ENCODE assay signal across 8 cellular contexts in genomic region chr12:106303202-106303820, GRCh38. TPM values are rescaled to one million over a fixed set of nuclear protein-coding genes. Genes with fewer than 3 reads are reported as not detected.
A peak's percentile ranks its signal among the peaks of the same experiment; 100 is the strongest.
DNase-seq lines count a peak whose midpoint lies in the region; ATAC-seq, FAIRE-seq and TF ChIP-seq lines count a peak whose summit lies in the region.

No MANE protein-coding gene starts in this region.

- no peaks in the 10 kb centered on the region for H4K20me1 ChIP-seq in DND-41 (ENCODE audit: insufficient read depth, low read length)
- no peaks in the 10 kb centered on the region for H4K20me1 ChIP-seq in H1 (replicated peaks in 1 of 2; ENCODE audit: control insufficient read depth in 1 of 2, insufficient read depth in 2 of 2, low read length in 2 of 2)

- no peak for TF ChIP-seq RAD21 in H1 (IDR thresholded peaks at IDR 0.05 in 1 of 2, conservative IDR thresholded peaks at IDR 0.05 in 1 of 2; ENCODE audit: low read depth in 2 of 2, low read length in 2 of 2)

- no peak overlapping the region for H3K14ac ChIP-seq in H1 (ENCODE audit: insufficient read length)

- H4K5ac ChIP-seq in H1 (ENCODE audit: insufficient read length, low read depth, low read length), result no peak overlapping the region
- no peak overlapping the region for H4K5ac ChIP-seq in mesendoderm (ENCODE audit: low read length)

- H3K9me3 ChIP-seq in DND-41 (ENCODE audit: insufficient read depth, low read length, severe bottlenecking) (no peaks in the 10 kb centered on the region), H1 (ENCODE audit: insufficient read depth in 2 of 2, low read depth in 1 of 2, low read length in 1 of 2) (no peaks in the 10 kb centered on the region)

- no peak overlapping the region for H3K56ac ChIP-seq in H1 (replicated peaks; ENCODE audit: insufficient read length, low read depth, low read length)
- H3K56ac ChIP-seq in mesendoderm (ENCODE audit: low read length), result peak overlapping the region; percentile 76

- no peak overlapping the region for H4K91ac ChIP-seq in H1 (replicated peaks; ENCODE audit: insufficient read length, low read length)

- H3K4me3 ChIP-seq in DND-41 (ENCODE audit: low read depth in 1 of 2, low read length in 2 of 2) (peak overlapping the region; percentile 52 to 89), H1 (ENCODE audit: extremely low read depth in 1 of 4, insufficient read depth in 2 of 4, low read depth in 3 of 4, low read length in 4 of 4) (peak overlapping the region; percentile 78 to 92 (median 88)), mesendoderm (ENCODE audit: low read length) (peak overlapping the region; percentile 77)

- H3K27ac ChIP-seq in DND-41 (ENCODE audit: low read length) (peak overlapping the region; percentile 94), H1 (ENCODE audit: low read depth, low read length) (peak overlapping the region; percentile 99), mesendoderm (ENCODE audit: low read depth, low read length) (no peak overlapping the region)

- peaks cover 23% of the 10 kb centered on the region for H3K4me1 ChIP-seq in DND-41 (ENCODE audit: insufficient read depth, low read length)
- H3K4me1 ChIP-seq in H1 (replicated peaks in 1 of 4; ENCODE audit: control insufficient read depth in 3 of 4, insufficient read depth in 4 of 4, low read length in 3 of 4), result peaks cover 6 to 13% (median 9%) of the 10 kb centered on the region in 4 experiments
- peaks cover 2% of the 10 kb centered on the region for H3K4me1 ChIP-seq in mesendoderm (ENCODE audit: control insufficient read depth, low read depth, low read length)

- H3K79me2 ChIP-seq in DND-41 (ENCODE audit: insufficient read depth, low read length), result no peaks in the 10 kb centered on the region
- H3K79me2 ChIP-seq in H1 (ENCODE audit: control insufficient read depth in 1 of 2, insufficient read depth in 2 of 2, low read length in 2 of 2), result no peaks in the 10 kb centered on the region
- no peaks in the 10 kb centered on the region for H3K79me2 ChIP-seq in mesendoderm (ENCODE audit: control insufficient read depth, insufficient read depth, low read length)

- H3K27me3 ChIP-seq in DND-41 (ENCODE audit: insufficient read depth, low read length, poor library complexity), result no peaks in the 10 kb centered on the region
- no peaks in the 10 kb centered on the region for H3K27me3 ChIP-seq in H1 (replicated peaks in 1 of 4; ENCODE audit: control insufficient read depth in 3 of 4, extremely low read depth in 1 of 4, insufficient read depth in 3 of 4, low read length in 3 of 4)
- H3K27me3 ChIP-seq in mesendoderm (ENCODE audit: insufficient read depth, low read length, poor library complexity), result no peaks in the 10 kb centered on the region

- H2BK15ac ChIP-seq in H1 (ENCODE audit: low read length) (no peak overlapping the region), mesendoderm (replicated peaks; ENCODE audit: low read depth) (no peak overlapping the region)

- 16% methylated on average over 18 of the region's 28 CpGs; no CpG with 5 or more reads in 1 of the 2 experiments for WGBS in H1 (ENCODE audit: extremely low coverage in 1 of 2, insufficient coverage in 1 of 2, insufficient read length in 1 of 2, insufficient replicate concordance in 2 of 2, low coverage in 1 of 2, low lambda C conversion rate in 2 of 2, missing lambda C conversion rate in 1 of 2), 2 experiments
- no CpG with 5 or more reads among the region's 28 CpGs for WGBS in mesendoderm (ENCODE audit: extremely low coverage, insufficient coverage, low lambda C conversion rate)

- no peak overlapping the region for H2BK20ac ChIP-seq in H1 (ENCODE audit: low read length)

- POLR2A ChIA-PET in H1 (lab: Charles Lee; ENCODE audit: partially characterized antibody), result interaction anchor here (1.0 to 2.4 kb wide), 2 partner anchors 10 to 12 kb away, joined by 3 to 8 read pairs; no protein-coding TSS in a partner anchor

- FAIRE-seq in H1 (lab: Jason Lieb, UNC), result no peak

- peaks cover 11% of the 10 kb centered on the region; the same call in 1 of the 2 replicates for H3K23me2 ChIP-seq in H1 (ENCODE audit: low read depth, low read length)

- H2BK120ac ChIP-seq in H1 (replicated peaks; ENCODE audit: low read depth, low read length) (no peak overlapping the region), mesendoderm (ENCODE audit: low read depth, low read length) (no peak overlapping the region)

- H2BK5ac ChIP-seq in H1 (ENCODE audit: low read depth, low read length), result 0 out of 2 replicates have a peak overlapping the region, but pooled peaks have one; percentile 98
- no peak overlapping the region for H2BK5ac ChIP-seq in mesendoderm (ENCODE audit: low read length)

- H4K8ac ChIP-seq in H1 (ENCODE audit: extremely low read depth, insufficient read depth, low read length) (peak overlapping the region; percentile 62; the same call in 1 of the 2 replicates), mesendoderm (ENCODE audit: low read depth, low read length) (no peak overlapping the region)

- no peak overlapping the region for H3K18ac ChIP-seq in H1 (ENCODE audit: extremely low read depth, low read length)
- no peak overlapping the region for H3K18ac ChIP-seq in mesendoderm (ENCODE audit: low read length)

- TF ChIP-seq EP300 in H1 (IDR thresholded peaks at IDR 0.05; ENCODE audit: borderline replicate concordance in 1 of 2, low read depth in 2 of 2, low read length in 2 of 2), result 0 out of 3 replicates have a peak, but pooled peaks of 1 of the 2 experiments have one; percentile 30

- no peaks in the 10 kb centered on the region; the same call in 1 of the 2 replicates for H3K36me3 ChIP-seq in DND-41 (ENCODE audit: insufficient read depth, low read length)
- H3K36me3 ChIP-seq in H1 (ENCODE audit: control insufficient read depth in 2 of 4, insufficient read depth in 4 of 4, low read length in 3 of 4), result no peaks in the 10 kb centered on the region
- no peaks in the 10 kb centered on the region for H3K36me3 ChIP-seq in mesendoderm (ENCODE audit: control insufficient read depth, insufficient read depth, low read length)

- no peak overlapping the region for H2AK5ac ChIP-seq in H1 (ENCODE audit: low read depth, low read length)
- H2AK5ac ChIP-seq in mesendoderm (ENCODE audit: low read length), result no peak overlapping the region

- TF ChIP-seq POLR2A in H1 (IDR thresholded peaks at IDR 0.05; ENCODE audit: control extremely low read depth in 1 of 2, low read depth in 2 of 2, low read length in 2 of 2), result peak in 1 of 2 experiments; percentile 50; a peak in 2 of 3 replicates

- CTCF ChIA-PET in H1 (lab: Charles Lee; ENCODE audit: partially characterized antibody), result interaction anchor here (1.0 kb wide), 1 partner anchor 43 kb away, joined by 3 read pairs; no protein-coding TSS in a partner anchor

- no peak overlapping the region for H2BK12ac ChIP-seq in H1 (ENCODE audit: low read depth, low read length)

- H3K23ac ChIP-seq in H1 (ENCODE audit: insufficient read length), result no peak overlapping the region
- H3K23ac ChIP-seq in mesendoderm (ENCODE audit: low read length), result peak overlapping the region; percentile 52

- H3K9ac ChIP-seq in DND-41 (ENCODE audit: low read depth, low read length) (peak overlapping the region; percentile 69), H1 (replicated peaks in 1 of 4; ENCODE audit: extremely low read depth in 1 of 4, low read depth in 3 of 4, low read length in 3 of 4) (peak overlapping the region in 3 of 4 experiments; percentile 53 to 99 (median 97); a peak in 5 of 7 replicates), mesendoderm (ENCODE audit: low read length) (peak overlapping the region; percentile 59)

- H3K4ac ChIP-seq in H1 (replicated peaks; ENCODE audit: insufficient read length, low read depth, low read length), result no peak overlapping the region
- H3K4ac ChIP-seq in mesendoderm (ENCODE audit: low read depth, low read length), result no peak overlapping the region

- peak overlapping the region; percentile 97 for H2AFZ ChIP-seq in DND-41 (ENCODE audit: low read depth, low read length)
- H2AFZ ChIP-seq in H1 (ENCODE audit: low read length), result 0 out of 2 replicates have a peak overlapping the region, but pooled peaks have one; percentile 99

- H3K4me2 ChIP-seq in DND-41 (ENCODE audit: insufficient read depth, low read length) (peak overlapping the region; percentile 99), H1 (ENCODE audit: insufficient read depth in 1 of 2, low read depth in 2 of 2, low read length in 2 of 2) (peak overlapping the region; percentile 84 to 88), mesendoderm (ENCODE audit: low read length) (peak overlapping the region; percentile 95)

- peak; percentile 77 for DNase-seq in DND-41
- peak; percentile 24 for DNase-seq in NK-92 (lab: John Stamatoyannopoulos, UW; ENCODE audit: unreplicated experiment)
- DNase-seq in activated CD8-positive, alpha-beta memory T cell treated with anti-CD3 and anti-CD28 coated beads, Interleukin-2, amount 50 U/mL, for 1 hour (ENCODE audit: extremely low read depth), result peak; percentile 91
- DNase-seq in H1 (ENCODE audit: low read depth in 1 of 2, low spot score in 2 of 2), result peak in 1 of 2 experiments; percentile 82
- DNase-seq in mesendoderm, result peak; percentile 93
- peak; percentile 49 for DNase-seq in stimulated activated CD8-positive, alpha-beta memory T cell treated with anti-CD3 and anti-CD28 coated beads, Interleukin-12 subunit alpha, Interleukin-12 subunit beta, amount 100 ng/mL, for 4 hours (ENCODE audit: low read depth)

- peak; percentile 63 for ATAC-seq in DND-41 (ENCODE audit: insufficient read depth, low read depth)
- peak; percentile 32 for ATAC-seq in HG02973 (IDR thresholded peaks at IDR 0.05; ENCODE audit: unreplicated experiment)
- no peak for ATAC-seq in HG03139 (IDR thresholded peaks at IDR 0.05; ENCODE audit: unreplicated experiment)

- H3K79me1 ChIP-seq in H1 (ENCODE audit: low read depth, low read length) (no peaks in the 10 kb centered on the region), mesendoderm (ENCODE audit: low read length) (no peaks in the 10 kb centered on the region)

- TF ChIP-seq CTCF in DND-41 (IDR thresholded peaks at IDR 0.05; ENCODE audit: borderline replicate concordance, extremely low read depth, low read length, poor library complexity, severe bottlenecking) (peak; percentile 25), H1 (IDR thresholded peaks at IDR 0.05; ENCODE audit: control extremely low read depth in 1 of 3, insufficient read depth in 1 of 3, low read depth in 1 of 3, low read length in 3 of 3) (peak in 1 of 3 experiments; percentile 5; a peak in 1 of 4 replicates)

RNA-seq across cellular contexts. Expression of gene TCP11L2, which starts 0.8 kb away (rescaled TPM):
- total RNA-seq in H1 (2021; fragmentation: NEBNext Ultra II Directional; extraction: Animal tissue kit (Norgen Biotek cat#: 25700)), result 7.1 and 7.7 TPM in 2 replicates
- 1.9 and 2.1 TPM in 2 replicates for polyA plus RNA-seq in H1 (2011; rRNA removed)
- polyA plus RNA-seq in H1 (2011; cell fraction: cytosol; rRNA removed), result 3.1 TPM
- polyA plus RNA-seq in H1 (2011; cell fraction: nucleus; rRNA removed), result 3.2 TPM
- polyA plus RNA-seq in H1 (2012, experiment 1 of 2), result 2.9 to 3.5 TPM (median 3.1 TPM) in 4 replicates
- polyA plus RNA-seq in H1 (2012, experiment 2 of 2), result 0.79 TPM
- polyA plus RNA-seq in H1 (2013, experiment 1 of 2), result 2.7 TPM
- 2.1 TPM for polyA plus RNA-seq in H1 (2013, experiment 2 of 2)
- 17.3 and 21.9 TPM in 2 replicates for polyA minus RNA-seq in H1 (2011; rRNA and poly(A)+ RNA removed)
- 8.1 TPM for polyA minus RNA-seq in H1 (2011; cell fraction: cytosol; rRNA and poly(A)+ RNA removed)
- polyA minus RNA-seq in H1 (2011; cell fraction: nucleus; rRNA and poly(A)+ RNA removed), result 15.3 TPM
- 2.1 TPM for polyA plus RNA-seq in mesendoderm (2013, experiment 1 of 2)
- 1.6 TPM for polyA plus RNA-seq in mesendoderm (2013, experiment 2 of 2)

RNA-seq across cellular contexts. Expression of gene POLR3B, which starts 54.2 kb away (rescaled TPM):
- total RNA-seq in H1 (2021; fragmentation: NEBNext Ultra II Directional; extraction: Animal tissue kit (Norgen Biotek cat#: 25700)), result 13.0 and 13.2 TPM in 2 replicates
- polyA plus RNA-seq in H1 (2011; rRNA removed), result 4.2 and 5.0 TPM in 2 replicates
- 6.2 TPM for polyA plus RNA-seq in H1 (2011; cell fraction: cytosol; rRNA removed)
- polyA plus RNA-seq in H1 (2011; cell fraction: nucleus; rRNA removed), result 3.6 TPM
- 6.6 to 9.9 TPM (median 6.7 TPM) in 4 replicates for polyA plus RNA-seq in H1 (2012, experiment 1 of 2)
- polyA plus RNA-seq in H1 (2012, experiment 2 of 2), result 0.42 TPM
- polyA plus RNA-seq in H1 (2013, experiment 1 of 2), result 6.1 TPM
- polyA plus RNA-seq in H1 (2013, experiment 2 of 2), result 5.6 TPM
- 12.2 and 15.0 TPM in 2 replicates for polyA minus RNA-seq in H1 (2011; rRNA and poly(A)+ RNA removed)
- polyA minus RNA-seq in H1 (2011; cell fraction: cytosol; rRNA and poly(A)+ RNA removed), result 9.0 TPM
- 11.7 TPM for polyA minus RNA-seq in H1 (2011; cell fraction: nucleus; rRNA and poly(A)+ RNA removed)
- 11.4 TPM for polyA plus RNA-seq in mesendoderm (2013, experiment 1 of 2)
- polyA plus RNA-seq in mesendoderm (2013, experiment 2 of 2), result 11.4 TPM

RNA-seq across cellular contexts. Expression of gene CKAP4, which starts 55.5 kb away (rescaled TPM):
- 79.0 and 80.7 TPM in 2 replicates for total RNA-seq in H1 (2021; fragmentation: NEBNext Ultra II Directional; extraction: Animal tissue kit (Norgen Biotek cat#: 25700))
- 29.0 and 35.8 TPM in 2 replicates for polyA plus RNA-seq in H1 (2011; rRNA removed)
- 40.0 TPM for polyA plus RNA-seq in H1 (2011; cell fraction: cytosol; rRNA removed)
- 48.8 TPM for polyA plus RNA-seq in H1 (2011; cell fraction: nucleus; rRNA removed)
- 54.3 to 68.0 TPM (median 62.2 TPM) in 4 replicates for polyA plus RNA-seq in H1 (2012, experiment 1 of 2)
- 71.1 TPM for polyA plus RNA-seq in H1 (2012, experiment 2 of 2)
- 129 TPM for polyA plus RNA-seq in H1 (2013, experiment 1 of 2)
- polyA plus RNA-seq in H1 (2013, experiment 2 of 2), result 128 TPM
- 21.5 and 30.7 TPM in 2 replicates for polyA minus RNA-seq in H1 (2011; rRNA and poly(A)+ RNA removed)
- 29.8 TPM for polyA minus RNA-seq in H1 (2011; cell fraction: cytosol; rRNA and poly(A)+ RNA removed)
- polyA minus RNA-seq in H1 (2011; cell fraction: nucleus; rRNA and poly(A)+ RNA removed), result 20.0 TPM
- polyA plus RNA-seq in mesendoderm (2013, experiment 1 of 2), result 81.8 TPM
- polyA plus RNA-seq in mesendoderm (2013, experiment 2 of 2), result 81.8 TPM
